1 cellular context compared by ENCODE assay signal in genomic region chr1:93848352-93848883, GRCh38.
TF ChIP-seq lines count a peak whose summit lies in the region.

No MANE protein-coding gene starts in this region.

TF ChIP-seq in SK-N-SH, 30 proteins besides CTCF, POLR2A, EP300 and RAD21 (continued from another document):
- TF ChIP-seq REST (IDR thresholded peaks at IDR 0.05; ENCODE audit: low read depth, low read length) (no peak), TCF12 (IDR thresholded peaks at IDR 0.05) (no peak), MXI1 (IDR thresholded peaks at IDR 0.05; ENCODE audit: low read depth, low read length) (no peak)
TF ChIP-seq in SK-N-SH: peak in this region for 0.
